18 cellular contexts compared by ENCODE assay signal in genomic region chr6:49607391-49607982, GRCh38. TPM values are rescaled to one million over a fixed set of nuclear protein-coding genes. Genes with fewer than 3 reads are reported as not detected.
DNase-seq lines count a peak whose midpoint lies in the region; ATAC-seq and TF ChIP-seq lines count a peak whose summit lies in the region.
"Had no signal": no experiment of that assay in that cellular context is flagged by ENCODE, and none has a peak within 500 bp of the region (broad histone marks: within the 10 kb centered on the region; RNA-seq: fewer than 3 reads in every experiment).

No MANE protein-coding gene starts in this region.

- H3K9me3 ChIP-seq in mammary epithelial cell (replicated peaks; ENCODE audit: insufficient read depth, low read length) (no peaks in the 10 kb centered on the region), breast epithelium (no peaks in the 10 kb centered on the region), Loucy (ENCODE audit: insufficient read depth, low read depth, low read length) (no peaks in the 10 kb centered on the region), esophagus squamous epithelium (no peaks in the 10 kb centered on the region)
- H3K9me3 ChIP-seq: mucosa of descending colon, suprapubic skin had no signal

- TF ChIP-seq CTCF in mammary epithelial cell (conservative IDR thresholded peaks at IDR 0.05 in 1 of 2, IDR thresholded peaks at IDR 0.05 in 1 of 2; ENCODE audit: extremely low read depth in 1 of 2, insufficient read depth in 1 of 2, low read depth in 1 of 2, low read length in 2 of 2), result no peak
- no peak for TF ChIP-seq CTCF in breast epithelium (IDR thresholded peaks at IDR 0.05)
- peak; percentile 2; the same call in 1 of the 2 replicates for TF ChIP-seq CTCF in Loucy (conservative IDR thresholded peaks at IDR 0.05; ENCODE audit: low read length)
- TF ChIP-seq CTCF in epithelial cell of esophagus (IDR thresholded peaks at IDR 0.05; ENCODE audit: insufficient read depth, low read depth, low read length, missing control alignments), result no peak
- peak in 1 of 6 experiments; percentile 1 for TF ChIP-seq CTCF in esophagus squamous epithelium (IDR thresholded peaks at IDR 0.05)

- in situ Hi-C loops in mammary epithelial cell (cut with MboI; ENCODE audit: low sequenced_read_pairs in 2 of 2), result loop anchor here (5.0 to 10.0 kb wide), 2 partner anchors 53 to 75 kb away; partner anchors contain the start of gene C6orf141 (in 1 of the 2)

- no TSS peak for BruUV-seq in mammary epithelial cell (replicated peaks; lab: Mats Ljungman, UMichigan)

- no peaks in the 10 kb centered on the region for H3K9me2 ChIP-seq in Loucy (replicated peaks; ENCODE audit: low read depth, low read length)

- peaks cover 2% of the 10 kb centered on the region for H3K4me1 ChIP-seq in mammary epithelial cell (ENCODE audit: insufficient read depth, low read length)
- H3K4me1 ChIP-seq in breast epithelium, result no peaks in the 10 kb centered on the region
- no peaks in the 10 kb centered on the region for H3K4me1 ChIP-seq in Loucy (ENCODE audit: insufficient read depth, low read length, poor library complexity, severe bottlenecking)
- no peaks in the 10 kb centered on the region for H3K4me1 ChIP-seq in esophagus squamous epithelium
- H3K4me1 ChIP-seq: suprapubic skin had no signal

- H3K27me3 ChIP-seq in mammary epithelial cell (ENCODE audit: insufficient read depth, low read length) (no peaks in the 10 kb centered on the region), breast epithelium (no peaks in the 10 kb centered on the region), Loucy (ENCODE audit: insufficient read depth, low read length, poor library complexity, severe bottlenecking) (no peaks in the 10 kb centered on the region), esophagus squamous epithelium (peaks cover 0 to 5% (median 0%) of the 10 kb centered on the region in 4 donors)
- H3K27me3 ChIP-seq: suprapubic skin had no signal

- H3K4me3 ChIP-seq in mammary epithelial cell (replicated peaks in 1 of 3; ENCODE audit: insufficient read depth in 1 of 3, low read depth in 2 of 3, low read length in 3 of 3) (no peak overlapping the region), breast epithelium (no peak overlapping the region), Loucy (ENCODE audit: low read length, poor library complexity, severe bottlenecking) (no peak overlapping the region), epithelial cell of esophagus (ENCODE audit: low read length) (no peak overlapping the region), esophagus squamous epithelium (no peak overlapping the region)
- H3K4me3 ChIP-seq: mucosa of descending colon, suprapubic skin had no signal

- no peaks in the 10 kb centered on the region for H4K20me1 ChIP-seq in mammary epithelial cell (ENCODE audit: insufficient read depth, low read length)
- H4K20me1 ChIP-seq in Loucy (ENCODE audit: insufficient read depth, low read length, poor library complexity, severe bottlenecking), result no peaks in the 10 kb centered on the region

- H3K9ac ChIP-seq in mammary epithelial cell (ENCODE audit: insufficient read depth, low read length) (no peak overlapping the region), Loucy (ENCODE audit: low read depth, low read length, poor library complexity, severe bottlenecking) (no peak overlapping the region)

- no peak overlapping the region for H3K27ac ChIP-seq in mammary epithelial cell (ENCODE audit: insufficient read depth, low read depth, low read length)
- H3K27ac ChIP-seq in breast epithelium, result no peak overlapping the region
- H3K27ac ChIP-seq in esophagus squamous epithelium, result no peak overlapping the region
- H3K27ac ChIP-seq: suprapubic skin had no signal

- H3K36me3 ChIP-seq in mammary epithelial cell (ENCODE audit: insufficient read depth, low read length) (no peaks in the 10 kb centered on the region), breast epithelium (no peaks in the 10 kb centered on the region), Loucy (ENCODE audit: insufficient read depth, low read length) (no peaks in the 10 kb centered on the region), esophagus squamous epithelium (no peaks in the 10 kb centered on the region)
- H3K36me3 ChIP-seq: suprapubic skin had no signal

- intact Hi-C loops in mammary epithelial cell (cut with micrococcal nuclease), result loop anchor here (1.0 kb wide), 3 partner anchors 55 to 154 kb away; no protein-coding TSS in a partner anchor
- intact Hi-C loops in breast epithelium (cut with DNase I; ENCODE audit: low total_unique reads), result loop anchor here (5.0 kb wide), 1 partner anchor 70 kb away; no protein-coding TSS in a partner anchor
- intact Hi-C loops in esophagus squamous epithelium (cut with DNase I), result loop anchor here (5.0 kb wide), 1 partner anchor 75 kb away; no protein-coding TSS in a partner anchor

- no peak for ATAC-seq in GM19463 (IDR thresholded peaks at IDR 0.05; ENCODE audit: unreplicated experiment)
- ATAC-seq in GM21381 (IDR thresholded peaks at IDR 0.05; ENCODE audit: unreplicated experiment), result no peak
- no peak for ATAC-seq in GM21717 (IDR thresholded peaks at IDR 0.05; ENCODE audit: unreplicated experiment)

- DNase-seq in mammary epithelial cell (peak; percentile 33), breast epithelium (ENCODE audit: low spot score in 2 of 2) (no peak), epithelial cell of esophagus (ENCODE audit: low read depth) (peak; percentile 70), esophagus squamous epithelium (lab: John Stamatoyannopoulos, UW) (no peak)
- DNase-seq: activated CD4-positive, alpha-beta memory T cell treated with anti-CD3 and anti-CD28 coated beads for 36 hours; activated T-cell treated with anti-CD3 and anti-CD28 coated beads, Interleukin-2, amount 50 U/mL, for 24 hours had no signal

- no peaks in the 10 kb centered on the region for H3K79me2 ChIP-seq in mammary epithelial cell (ENCODE audit: insufficient read depth, low read length)
- no peaks in the 10 kb centered on the region for H3K79me2 ChIP-seq in Loucy (ENCODE audit: insufficient read depth, low read length)

- no peak overlapping the region for H2AFZ ChIP-seq in mammary epithelial cell (ENCODE audit: low read depth, low read length)
- no peak overlapping the region for H2AFZ ChIP-seq in Loucy (ENCODE audit: low read length)

- H3K4me2 ChIP-seq in mammary epithelial cell (ENCODE audit: insufficient read depth, low read depth, low read length) (peak overlapping the region; percentile 34), Loucy (ENCODE audit: low read depth, low read length, poor library complexity, severe bottlenecking) (no peak overlapping the region)

- CTCF ChIA-PET in mammary epithelial cell (lab: Charles Lee; ENCODE audit: low non-redundant PET), result interaction anchor here (0.6 to 0.8 kb wide), 3 partner anchors 16 to 154 kb away, joined by 4 to 6 read pairs (median 6); no protein-coding TSS in a partner anchor

- H3F3A ChIP-seq in Loucy (ENCODE audit: low read depth), result no peaks in the 10 kb centered on the region

- dilution Hi-C loops in mammary epithelial cell (cut with HindIII; ENCODE audit: low sequenced_read_pairs), result no loop called here

- TF ChIP-seq POLR2A in breast epithelium (IDR thresholded peaks at IDR 0.05), result no peak
- TF ChIP-seq POLR2A in esophagus squamous epithelium (IDR thresholded peaks at IDR 0.05), result no peak

RNA-seq across cellular contexts. Expression of gene RHAG, which starts 29.2 kb away (rescaled TPM):
- total RNA-seq in mammary epithelial cell (not detected), breast epithelium (not detected), esophagus squamous epithelium (under 1 TPM in 1 of 4 donors, not detected in 3; 0.19 TPM)
- polyA plus RNA-seq in mammary epithelial cell, result not detected
- polyA minus RNA-seq in mammary epithelial cell, result 10.2 TPM
- total RNA-seq: A172; activated CD4-positive, alpha-beta memory T cell treated with anti-CD3 and anti-CD28 coated beads for 36 hours; astrocyte; CD4-positive, CD25-positive, alpha-beta regulatory T cell; IMR-90; mucosa of descending colon; NCI-H460; T-helper 1 cell treated with Interleukin-12 subunit alpha and Interleukin-12 subunit beta and Interleukin-4 antibody, amounts not matched to agents 30 ng/mL and 1 ng/mL, for 36 hours had no signal
- polyA plus RNA-seq: CD4-positive, CD25-positive, alpha-beta regulatory T cell; IMR-90 had no signal

RNA-seq across cellular contexts. Expression of gene C6orf141, which starts 57.0 kb away (rescaled TPM):
- 10 to 100 TPM; 22.7 to 39.8 TPM for total RNA-seq in mammary epithelial cell
- polyA plus RNA-seq in mammary epithelial cell, result 12.1 TPM
- polyA minus RNA-seq in mammary epithelial cell, result 5.4 TPM
- total RNA-seq in breast epithelium, result 10 to 100 TPM in 1 of 3 donors, 1 to 10 TPM in 2; 6.1 to 25.9 (median 9.4) TPM
- total RNA-seq in esophagus squamous epithelium, result 10 to 100 TPM in 3 of 4 donors, 1 to 10 TPM in 1; 10.0 to 22.8 (median 18.3) TPM
- total RNA-seq: CD4-positive, CD25-positive, alpha-beta regulatory T cell; IMR-90; T-helper 1 cell treated with Interleukin-12 subunit alpha and Interleukin-12 subunit beta and Interleukin-4 antibody, amounts not matched to agents 30 ng/mL and 1 ng/mL, for 36 hours had no signal
- polyA plus RNA-seq: CD4-positive, CD25-positive, alpha-beta regulatory T cell; IMR-90 had no signal

Comparison
In these comparisons a context has a peak if more than half of its experiments do, and no peak if none do; other contexts are left out.
1. DNase-seq: peak in mammary epithelial cell (single experiment) and epithelial cell of esophagus (single experiment); none in breast epithelium (0 of 2) and esophagus squamous epithelium (single experiment).